Comparison of ENCODE assay signal across 8 cellular contexts in the genomic region with DNA sequence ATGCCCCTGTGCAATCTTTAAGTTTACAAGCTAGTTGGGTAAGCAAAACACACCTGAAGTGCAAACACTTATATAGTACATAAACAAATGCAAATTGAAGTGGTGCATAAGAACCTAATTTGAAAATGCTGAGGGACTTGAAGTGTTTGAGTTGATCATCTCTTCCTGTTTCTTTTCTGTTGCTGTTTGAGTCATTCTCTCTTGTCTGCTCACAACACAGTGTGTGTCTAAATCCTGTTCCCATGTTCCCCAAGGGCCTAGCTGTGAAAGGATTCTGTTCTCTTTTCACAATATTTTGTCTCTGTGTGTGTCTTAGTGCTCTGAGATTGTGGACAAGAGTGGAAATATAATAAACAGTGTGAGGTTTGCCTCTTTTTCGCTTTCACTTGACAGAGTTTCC. TPM values are rescaled to one million over a fixed set of nuclear protein-coding genes. Genes with fewer than 3 reads are reported as not detected.
A peak's percentile ranks its signal among the peaks of the same experiment; 100 is the strongest.
DNase-seq lines count a peak whose midpoint lies in the region; ATAC-seq, FAIRE-seq and TF ChIP-seq lines count a peak whose summit lies in the region.

No MANE protein-coding gene starts in this region.

- H3K36me3 ChIP-seq in mesendoderm (ENCODE audit: control insufficient read depth, insufficient read depth, low read length): no peaks in the 10 kb centered on the region
- no peaks in the 10 kb centered on the region for H3K36me3 ChIP-seq in ascending aorta

- H3K9me3 Mint-ChIP-seq in immature natural killer cell: no peaks in the 10 kb centered on the region

- no peak overlapping the region for H3K23ac ChIP-seq in mesendoderm (ENCODE audit: low read length)

- H3K4me3 ChIP-seq in mesendoderm (ENCODE audit: low read length) (no peak overlapping the region), ascending aorta (no peak overlapping the region)

- no peak overlapping the region for H3K56ac ChIP-seq in mesendoderm (ENCODE audit: low read length)

- no peak overlapping the region for H3K4ac ChIP-seq in mesendoderm (ENCODE audit: low read depth, low read length)

- no peak overlapping the region for H3K18ac ChIP-seq in mesendoderm (ENCODE audit: low read length)

- peak; percentile 77 for ATAC-seq in GM21381 (IDR thresholded peaks at IDR 0.05; ENCODE audit: unreplicated experiment)
- ATAC-seq in HG03442 (IDR thresholded peaks at IDR 0.05; ENCODE audit: unreplicated experiment): peak; percentile 71

- no peaks in the 10 kb centered on the region for H3K79me2 ChIP-seq in mesendoderm (ENCODE audit: control insufficient read depth, insufficient read depth, low read length)

- H2BK15ac ChIP-seq in mesendoderm (replicated peaks; ENCODE audit: low read depth): no peak overlapping the region

- H3K79me1 ChIP-seq in mesendoderm (ENCODE audit: low read length): no peaks in the 10 kb centered on the region

- H3K27ac ChIP-seq in mesendoderm (ENCODE audit: low read depth, low read length) (no peak overlapping the region), ascending aorta (no peak overlapping the region)

- FAIRE-seq in GM12891 (lab: Jason Lieb, UNC): no peak

- DNase-seq in GM12891 (ENCODE audit: insufficient read length, low spot score) (no peak), immature natural killer cell (peak in 2 of 3 donors; percentile 30 to 36), mesendoderm (no peak), RPMI8226 (no peak), GF-D8 (lab: John Stamatoyannopoulos, UW) (no peak), ascending aorta (ENCODE audit: low spot score in 2 of 2) (no peak)

- no peak overlapping the region for H3K4me2 ChIP-seq in mesendoderm (ENCODE audit: low read length)

- no peak overlapping the region for H2BK120ac ChIP-seq in mesendoderm (ENCODE audit: low read depth, low read length)

- intact Hi-C loops in ascending aorta (cut with DNase I): no loop called here

- H3K4me1 ChIP-seq in mesendoderm (ENCODE audit: control insufficient read depth, low read depth, low read length) (peaks cover 2% of the 10 kb centered on the region), ascending aorta (no peaks in the 10 kb centered on the region)

- no peak overlapping the region for H3K4me3 Mint-ChIP-seq in immature natural killer cell

- H3K27me3 ChIP-seq in mesendoderm (ENCODE audit: insufficient read depth, low read length, poor library complexity): no peaks in the 10 kb centered on the region
- no peaks in the 10 kb centered on the region for H3K27me3 ChIP-seq in ascending aorta

- no peak overlapping the region for H4K5ac ChIP-seq in mesendoderm (ENCODE audit: low read length)

- H3K4me1 Mint-ChIP-seq in immature natural killer cell: peaks cover 0 to 38% of the 10 kb centered on the region in 2 donors

- peaks cover 4 to 10% (median 8%) of the 10 kb centered on the region in 3 donors for H3K27me3 Mint-ChIP-seq in immature natural killer cell (ENCODE audit: low read depth in 3 of 3)

- no peak overlapping the region for H2AK5ac ChIP-seq in mesendoderm (ENCODE audit: low read length)

- no peak for TF ChIP-seq CTCF in ascending aorta (IDR thresholded peaks at IDR 0.05)

- WGBS in mesendoderm (ENCODE audit: extremely low coverage, insufficient coverage, low lambda C conversion rate): no CpG with 5 or more reads among the region's 1 CpG

- peaks cover 10 to 14% (median 13%) of the 10 kb centered on the region in 3 donors for H3K36me3 Mint-ChIP-seq in immature natural killer cell

- H4K8ac ChIP-seq in mesendoderm (ENCODE audit: low read depth, low read length): no peak overlapping the region

- H3K9ac ChIP-seq in mesendoderm (ENCODE audit: low read length): no peak overlapping the region

- H2BK5ac ChIP-seq in mesendoderm (ENCODE audit: low read length): no peak overlapping the region

- no peak for TF ChIP-seq POLR2A in GM12891 (IDR thresholded peaks at IDR 0.05; ENCODE audit: low read depth, low read length)

- H3K27ac Mint-ChIP-seq in immature natural killer cell: no peak overlapping the region

- H3K9me3 ChIP-seq in ascending aorta: no peaks in the 10 kb centered on the region

TF ChIP-seq in GM12891, 5 proteins besides CTCF, POLR2A, EP300 and RAD21:
- no peak for TF ChIP-seq POU2F2 (IDR thresholded peaks at IDR 0.05; ENCODE audit: low read depth, low read length)
- no peak for TF ChIP-seq PAX5 (IDR thresholded peaks at IDR 0.05; ENCODE audit: insufficient read depth, low read length, severe bottlenecking)
- TF ChIP-seq SPI1 (IDR thresholded peaks at IDR 0.05; ENCODE audit: low read depth, low read length): peak; percentile 64

RNA-seq across cellular contexts. Expression of a gene that starts 6.1 kb away (rescaled TPM):
- polyA plus RNA-seq in GM12891 (2012; ENCODE audit: low read depth, missing spikeins): 0.13 TPM
- polyA plus RNA-seq in immature natural killer cell: 100 to 1,000 TPM; 206 to 251 (median 217) TPM
- polyA plus RNA-seq in mesendoderm (2013, experiment 1 of 2): 0.04 TPM
- 0.04 TPM for polyA plus RNA-seq in mesendoderm (2013, experiment 2 of 2)
- 0.32 TPM for total RNA-seq in ascending aorta

RNA-seq across cellular contexts. Expression of a gene that starts 47.1 kb away (rescaled TPM):
- polyA plus RNA-seq in GM12891 (2012; ENCODE audit: low read depth, missing spikeins): 0.77 TPM
- under 1 TPM in 1 of 3 donors, not detected in 2; 0.50 TPM for polyA plus RNA-seq in immature natural killer cell
- not detected for polyA plus RNA-seq in mesendoderm (2013, experiment 1 of 2)
- polyA plus RNA-seq in mesendoderm (2013, experiment 2 of 2): not detected
- 1.4 TPM for total RNA-seq in ascending aorta

Comparison
In these comparisons a context has a peak if more than half of its experiments do, and no peak if none do; other contexts are left out.
1. DNase-seq: peak in immature natural killer cell (2 of 3); none in GM12891 (single experiment), mesendoderm (single experiment), RPMI8226 (single experiment), GF-D8 (single experiment) and ascending aorta (0 of 2).